Comparison of ENCODE assay signal across 21 cellular contexts in genomic region chr11:57818812-57819211, GRCh38. TPM values are rescaled to one million over a fixed set of nuclear protein-coding genes. Genes with fewer than 3 reads are reported as not detected.
DNase-seq lines count a peak whose midpoint lies in the region; ATAC-seq, FAIRE-seq and TF ChIP-seq lines count a peak whose summit lies in the region.
"Had no signal": no experiment of that assay in that cellular context is flagged by ENCODE, and none has a peak within 500 bp of the region (broad histone marks: within the 10 kb centered on the region; RNA-seq: fewer than 3 reads in every experiment).

No MANE protein-coding gene starts in this region.

- H2AK9ac ChIP-seq in IMR-90 (replicated peaks; ENCODE audit: low read depth, low read length, poor library complexity) = no peak overlapping the region

- H3K4me1 ChIP-seq in HepG2 (ENCODE audit: insufficient read depth, low read length) (peaks cover 15% of the 10 kb centered on the region), right lobe of liver (no peaks in the 10 kb centered on the region), IMR-90 (ENCODE audit: control insufficient read depth, insufficient read depth, low read length) (peaks cover 2% of the 10 kb centered on the region; the same call in 1 of the 2 replicates), colonic mucosa (no peaks in the 10 kb centered on the region), small intestine (ENCODE audit: control insufficient read depth in 2 of 2, insufficient read depth in 1 of 2, low read depth in 1 of 2, low read length in 1 of 2) (peaks cover 2% of the 10 kb centered on the region in 2 donors)
- H3K4me1 ChIP-seq: BLaER1, HAP-1 had no signal

- BruUV-seq in HepG2 (replicated peaks; lab: Mats Ljungman, UMichigan) (no TSS peak), IMR-90 (replicated peaks; lab: Mats Ljungman, UMichigan) (no TSS peak)

- intact Hi-C loops in HepG2 (cut with micrococcal nuclease; ENCODE audit: unreplicated experiment) (loop anchor here (5.0 kb wide), 1 partner anchor 468 kb away; no protein-coding TSS in a partner anchor), right lobe of liver (cut with DNase I) (no loop called here), IMR-90 (cut with micrococcal nuclease) (loop anchor here (5.0 kb wide), 1 partner anchor 468 kb away; no protein-coding TSS in a partner anchor), colonic mucosa (cut with DNase I) (no loop called here), left colon (cut with DNase I, micrococcal nuclease) (no loop called here)

- H2BK20ac ChIP-seq in IMR-90 (ENCODE audit: low read depth, low read length) = no peak overlapping the region

- no peak overlapping the region for H3K56ac ChIP-seq in IMR-90 (ENCODE audit: extremely low read depth, insufficient read depth, low read length)

- no peak for TF ChIP-seq POLR2A in HepG2 (IDR thresholded peaks at IDR 0.05; ENCODE audit: insufficient read depth in 1 of 2, low read depth in 2 of 2, low read length in 2 of 2)
- TF ChIP-seq POLR2A in right lobe of liver (IDR thresholded peaks at IDR 0.05) = no peak
- no peak for TF ChIP-seq POLR2A in IMR-90 (IDR thresholded peaks at IDR 0.05; ENCODE audit: low read depth, low read length)

- H3K9ac ChIP-seq in HepG2 (ENCODE audit: insufficient read depth, low read depth, low read length) (no peak overlapping the region), IMR-90 (ENCODE audit: low read depth, low read length) (no peak overlapping the region), colonic mucosa (ENCODE audit: low read depth in 2 of 2, low read length in 2 of 2) (no peak overlapping the region)
- H3K9ac ChIP-seq: BLaER1 had no signal

- H2BK15ac ChIP-seq in IMR-90 (ENCODE audit: low read depth, low read length) = no peak overlapping the region

- CTCF ChIA-PET in HepG2 (lab: Yijun Ruan, JAX; ENCODE audit: low intra/inter-chr PET ratio, low total read pairs) (no interaction called here), IMR-90 (lab: Yijun Ruan, JAX) (interaction anchor here (0.5 kb wide), 1 partner anchor 758 kb away, joined by 5 read pairs; no protein-coding TSS in a partner anchor)

- H4K20me1 ChIP-seq in HepG2 (ENCODE audit: insufficient read depth, low read length) (no peaks in the 10 kb centered on the region), IMR-90 (ENCODE audit: insufficient read depth, low read length) (no peaks in the 10 kb centered on the region)
- H4K20me1 ChIP-seq: BLaER1 had no signal

- H4K91ac ChIP-seq in IMR-90 (ENCODE audit: insufficient read depth, low read depth, low read length) = no peak overlapping the region

- in situ Hi-C loops in HepG2 (cut with HindIII; ENCODE audit: extremely low pct_ligation_motif_present, low pct_unique_long_range_greater_than_20kb) = no loop called here
- in situ Hi-C loops in IMR-90 (cut with MboI; ENCODE audit: low sequenced_read_pairs) = loop anchor here (10.0 kb wide), 1 partner anchor 696 kb away; no protein-coding TSS in a partner anchor

- H3K9me1 ChIP-seq in IMR-90 (ENCODE audit: insufficient read depth, low read length) = no peaks in the 10 kb centered on the region; the same call in 1 of the 2 replicates

- H4K8ac ChIP-seq in IMR-90 (ENCODE audit: low read depth in 2 of 2, low read length in 2 of 2) = no peak overlapping the region

- ATAC-seq in HepG2 = no peak
- no peak for ATAC-seq in right lobe of liver
- no peak for ATAC-seq in IMR-90 (ENCODE audit: low read depth)
- ATAC-seq in left colon = no peak

- peaks cover 4 to 9% of the 10 kb centered on the region in 2 experiments; a peak in 1 of 4 replicates for H3K79me1 ChIP-seq in IMR-90 (ENCODE audit: low read depth in 1 of 2, low read length in 2 of 2)

- H3K9me3 ChIP-seq in HepG2 (ENCODE audit: low read length) = no peaks in the 10 kb centered on the region
- no peaks in the 10 kb centered on the region for H3K9me3 ChIP-seq in right lobe of liver
- H3K9me3 ChIP-seq in IMR-90 (ENCODE audit: control insufficient read depth, insufficient read depth, low read length) = no peaks in the 10 kb centered on the region
- H3K9me3 ChIP-seq in colonic mucosa = no peaks in the 10 kb centered on the region
- H3K9me3 ChIP-seq in small intestine (ENCODE audit: control insufficient read depth, low read depth) = no peaks in the 10 kb centered on the region
- H3K9me3 ChIP-seq: BLaER1, HAP-1 had no signal

- H2BK120ac ChIP-seq in IMR-90 (ENCODE audit: low read depth, low read length) = no peak overlapping the region

- no peak overlapping the region for H3K18ac ChIP-seq in IMR-90 (ENCODE audit: low read depth, low read length)

- no peaks in the 10 kb centered on the region for H3K79me2 ChIP-seq in HepG2 (ENCODE audit: insufficient read depth, low read length)

- no peak for DNase-seq in HepG2 (ENCODE audit: low spot score)
- DNase-seq in right lobe of liver = no peak
- DNase-seq in IMR-90 = no peak
- no peak for DNase-seq in colonic mucosa
- DNase-seq in small intestine = peak; percentile 52
- no peak for DNase-seq in activated T-cell treated with anti-CD3 and anti-CD28 coated beads, Interleukin-2, amount 50 U/mL, for 1 hour
- DNase-seq in left colon = no peak
- no peak for DNase-seq in superior temporal gyrus (ENCODE audit: extremely low spot score)
- DNase-seq: CD4-positive, CD25-positive, alpha-beta regulatory T cell; CD8-positive, alpha-beta memory T cell; DMS79 treated with DMSO at 0.1 percent for 48 hours; GF-D8; GOT3; HFFc6 had no signal

- H2AK5ac ChIP-seq in IMR-90 (ENCODE audit: low read depth, low read length) = no peak overlapping the region

- H3K27me3 ChIP-seq in HepG2 (ENCODE audit: control insufficient read depth in 1 of 2, insufficient read depth in 2 of 2, low read length in 2 of 2) = no peaks in the 10 kb centered on the region
- H3K27me3 ChIP-seq in right lobe of liver = no peaks in the 10 kb centered on the region
- H3K27me3 ChIP-seq in IMR-90 (ENCODE audit: control insufficient read depth, insufficient read depth, low read length) = no peaks in the 10 kb centered on the region
- no peaks in the 10 kb centered on the region for H3K27me3 ChIP-seq in colonic mucosa
- no peaks in the 10 kb centered on the region for H3K27me3 ChIP-seq in small intestine (ENCODE audit: control insufficient read depth in 2 of 2, insufficient read depth in 2 of 2, low read length in 2 of 2)
- H3K27me3 ChIP-seq: BLaER1 had no signal

- no peak overlapping the region for H3K23ac ChIP-seq in IMR-90 (ENCODE audit: low read depth, low read length)

- FAIRE-seq in HepG2 (lab: Jason Lieb, UNC) (no peak), small intestine (lab: Jason Lieb, UNC) (no peak)
- FAIRE-seq: A204.1, GM12891, GM18507, H54 had no signal

- H3K4ac ChIP-seq in IMR-90 (ENCODE audit: low read depth, low read length) = no peak overlapping the region

- H3K36me3 ChIP-seq in HepG2 (replicated peaks in 1 of 2; ENCODE audit: control insufficient read depth in 1 of 2, insufficient read depth in 2 of 2, low read length in 2 of 2) = peaks cover 14 to 37% of the 10 kb centered on the region in 2 experiments
- peaks cover 4 to 45% (median 33%) of the 10 kb centered on the region in 4 donors for H3K36me3 ChIP-seq in right lobe of liver
- peaks cover 39% of the 10 kb centered on the region for H3K36me3 ChIP-seq in IMR-90 (ENCODE audit: control insufficient read depth, insufficient read depth, low read length)
- H3K36me3 ChIP-seq in colonic mucosa = peaks cover 18% of the 10 kb centered on the region
- peaks cover 11 to 17% of the 10 kb centered on the region in 2 donors for H3K36me3 ChIP-seq in small intestine (ENCODE audit: control insufficient read depth in 2 of 2, insufficient read depth in 2 of 2, low read length in 2 of 2)

- no peak overlapping the region for H2AFZ ChIP-seq in HepG2 (ENCODE audit: low read length)
- H2AFZ ChIP-seq in IMR-90 (replicated peaks; ENCODE audit: low read length, poor library complexity) = no peak overlapping the region

- H3K27ac ChIP-seq in HepG2 (ENCODE audit: extremely low read length, insufficient read depth, low read length) (no peak overlapping the region), right lobe of liver (no peak overlapping the region), IMR-90 (ENCODE audit: insufficient read depth, low read length) (no peak overlapping the region), colonic mucosa (peak overlapping the region; percentile 22), small intestine (ENCODE audit: low read depth in 1 of 2, low read length in 1 of 2) (no peak overlapping the region)
- H3K27ac ChIP-seq: BLaER1, C4-2B had no signal

- dilution Hi-C loops in IMR-90 (cut with HindIII; ENCODE audit: low sequenced_read_pairs, unreplicated experiment) = no loop called here

- TF ChIP-seq CTCF in HepG2 (CRISPR knock-in tag; IDR thresholded peaks at IDR 0.05) (no peak), right lobe of liver (IDR thresholded peaks at IDR 0.05) (no peak), IMR-90 (conservative IDR thresholded peaks at IDR 0.05; ENCODE audit: low read depth, low read length) (no peak), colonic mucosa (IDR thresholded peaks at IDR 0.05) (no peak)

- H3K4me2 ChIP-seq in HepG2 (ENCODE audit: low read depth, low read length) (no peak overlapping the region), IMR-90 (ENCODE audit: low read depth, low read length) (no peak overlapping the region)
- H3K4me2 ChIP-seq: BLaER1 had no signal

- no peak overlapping the region for H3K14ac ChIP-seq in IMR-90 (replicated peaks; ENCODE audit: low read depth, low read length)

- no peak overlapping the region for H4K5ac ChIP-seq in IMR-90 (ENCODE audit: low read depth, low read length)

- POLR2A ChIA-PET in HepG2 (lab: Yijun Ruan, JAX) = no interaction called here
- POLR2A ChIA-PET in IMR-90 (lab: Charles Lee; ENCODE audit: unreplicated experiment) = no interaction called here

- H3K4me3 ChIP-seq in HepG2 (replicated peaks in 1 of 3; ENCODE audit: insufficient read depth in 1 of 3, low read depth in 2 of 3, low read length in 3 of 3) (no peak overlapping the region), right lobe of liver (no peak overlapping the region), IMR-90 (ENCODE audit: insufficient read depth, low read depth, low read length) (no peak overlapping the region), colonic mucosa (no peak overlapping the region), small intestine (ENCODE audit: low read depth in 1 of 2, low read length in 2 of 2) (no peak overlapping the region)
- H3K4me3 ChIP-seq: BLaER1, HAP-1 had no signal

- peak overlapping the region; percentile 20 for H2BK5ac ChIP-seq in IMR-90 (ENCODE audit: low read depth, low read length, poor library complexity, severe bottlenecking)

- TF ChIP-seq EP300 in HepG2 (IDR thresholded peaks at IDR 0.05; ENCODE audit: low read depth in 2 of 2, low read length in 2 of 2) = no peak
- no peak for TF ChIP-seq EP300 in HepG2 (CRISPR knock-in tag; IDR thresholded peaks at IDR 0.05; ENCODE audit: borderline replicate concordance)

- TF ChIP-seq RAD21 in HepG2 (CRISPR knock-in tag; IDR thresholded peaks at IDR 0.05) (no peak), IMR-90 (IDR thresholded peaks at IDR 0.05; ENCODE audit: low read length) (no peak)

- WGBS in HepG2 (ENCODE audit: low lambda C conversion rate) = 96% methylated on average over 1 of the region's 1 CpG
- 91% methylated on average over 1 of the region's 1 CpG for WGBS in right lobe of liver (ENCODE audit: insufficient coverage, low coverage, low lambda C conversion rate, missing lambda C conversion rate)
- WGBS in IMR-90 (ENCODE audit: extremely low coverage in 2 of 2, insufficient read length in 1 of 2), 2 experiments = no CpG with 5 or more reads among the region's 1 CpG
- WGBS in small intestine, 3 donors = 25 to 68% (median 41%) methylated on average over 1 of the region's 1 CpG

RNA-seq across cellular contexts. Expression of gene CTNND1, which starts 57.2 kb away (rescaled TPM):
- total RNA-seq in HepG2 (2016; rRNA removed; fragmentation: Illumina TruSeq; extraction: Trizol) (128 and 184 TPM in 2 replicates), right lobe of liver (100 to 1,000 TPM in 3 of 6 experiments, 10 to 100 TPM in 3; 62.3 to 123 (median 97.8) TPM), IMR-90 (2012; rRNA removed) (193 and 229 TPM in 2 replicates), colonic mucosa (100 to 1,000 TPM; 375 to 416 TPM), left colon (100 to 1,000 TPM; 458 to 553 TPM)
- 9.7 and 10.3 TPM in 2 replicates for total RNA-seq in HepG2 (2016; cell fraction: cytosol; rRNA removed; fragmentation: Illumina TruSeq; extraction: Trizol; ENCODE audit: low read depth)
- total RNA-seq in HepG2 (2016; cell fraction: insoluble cytoplasmic fraction; rRNA removed; fragmentation: Illumina TruSeq; extraction: Trizol) = 125 and 182 TPM in 2 replicates
- total RNA-seq in HepG2 (2016; cell fraction: membrane; rRNA removed; fragmentation: Illumina TruSeq; extraction: Trizol) = 25.4 and 28.5 TPM in 2 replicates
- total RNA-seq in HepG2 (2016; cell fraction: nucleus; rRNA removed; fragmentation: Illumina TruSeq; extraction: Trizol) = 122 and 125 TPM in 2 replicates
- polyA plus RNA-seq in HepG2 (2011; rRNA removed) (117 and 136 TPM in 2 replicates), IMR-90 (2012; rRNA removed) (80.5 and 88.5 TPM in 2 replicates), small intestine (100 to 1,000 TPM in 1 of 3 donors, 10 to 100 TPM in 2; 62.2 to 148 (median 89.7) TPM)
- 93.8 and 103 TPM in 2 replicates for polyA plus RNA-seq in HepG2 (2011; cell fraction: cytosol; rRNA removed)
- 87.0 and 99.3 TPM in 2 replicates for polyA plus RNA-seq in HepG2 (2011; cell fraction: nucleus; rRNA removed)
- polyA plus RNA-seq in HepG2 (2012) = 85.5 and 97.1 TPM in 2 replicates
- polyA plus RNA-seq in HepG2 (2016; cell fraction: cytosol; fragmentation: Illumina TruSeq; extraction: Trizol; ENCODE audit: low read depth) = 2.6 and 3.2 TPM in 2 replicates
- polyA plus RNA-seq in HepG2 (2016; cell fraction: insoluble cytoplasmic fraction; fragmentation: Illumina TruSeq; extraction: Trizol; ENCODE audit: low read depth) = 131 and 135 TPM in 2 replicates
- 11.5 and 13.2 TPM in 2 replicates for polyA plus RNA-seq in HepG2 (2016; cell fraction: membrane; fragmentation: Illumina TruSeq; extraction: Trizol; ENCODE audit: low read depth)
- 100 and 103 TPM in 2 replicates for polyA plus RNA-seq in HepG2 (2016; cell fraction: nucleus; fragmentation: Illumina TruSeq; extraction: Trizol; ENCODE audit: insufficient read depth, low read depth)
- 263 and 616 TPM in 2 replicates for polyA minus RNA-seq in HepG2 (2011; rRNA and poly(A)+ RNA removed; ENCODE audit: low replicate concordance)
- 140 and 158 TPM in 2 replicates for polyA minus RNA-seq in HepG2 (2011; cell fraction: cytosol; rRNA and poly(A)+ RNA removed)
- polyA minus RNA-seq in HepG2 (2011; cell fraction: nucleus; rRNA and poly(A)+ RNA removed) = 209 and 212 TPM in 2 replicates
- 42.5 and 47.0 TPM in 2 replicates for polyA plus RNA-seq in IMR-90 (2012; cell fraction: cytosol; rRNA removed)
- polyA plus RNA-seq in IMR-90 (2012; cell fraction: nucleus; rRNA removed; ENCODE audit: low replicate concordance) = 75.5 and 127 TPM in 2 replicates

Comparison
In these comparisons a context has a peak if more than half of its experiments do, and no peak if none do; other contexts are left out.
1. intact Hi-C loops: an anchor here in HepG2 (5.0 kb wide) and IMR-90 (5.0 kb wide); none called in right lobe of liver, colonic mucosa and left colon.